Comparison of ENCODE assay signal across 8 cellular contexts in the genomic region with DNA sequence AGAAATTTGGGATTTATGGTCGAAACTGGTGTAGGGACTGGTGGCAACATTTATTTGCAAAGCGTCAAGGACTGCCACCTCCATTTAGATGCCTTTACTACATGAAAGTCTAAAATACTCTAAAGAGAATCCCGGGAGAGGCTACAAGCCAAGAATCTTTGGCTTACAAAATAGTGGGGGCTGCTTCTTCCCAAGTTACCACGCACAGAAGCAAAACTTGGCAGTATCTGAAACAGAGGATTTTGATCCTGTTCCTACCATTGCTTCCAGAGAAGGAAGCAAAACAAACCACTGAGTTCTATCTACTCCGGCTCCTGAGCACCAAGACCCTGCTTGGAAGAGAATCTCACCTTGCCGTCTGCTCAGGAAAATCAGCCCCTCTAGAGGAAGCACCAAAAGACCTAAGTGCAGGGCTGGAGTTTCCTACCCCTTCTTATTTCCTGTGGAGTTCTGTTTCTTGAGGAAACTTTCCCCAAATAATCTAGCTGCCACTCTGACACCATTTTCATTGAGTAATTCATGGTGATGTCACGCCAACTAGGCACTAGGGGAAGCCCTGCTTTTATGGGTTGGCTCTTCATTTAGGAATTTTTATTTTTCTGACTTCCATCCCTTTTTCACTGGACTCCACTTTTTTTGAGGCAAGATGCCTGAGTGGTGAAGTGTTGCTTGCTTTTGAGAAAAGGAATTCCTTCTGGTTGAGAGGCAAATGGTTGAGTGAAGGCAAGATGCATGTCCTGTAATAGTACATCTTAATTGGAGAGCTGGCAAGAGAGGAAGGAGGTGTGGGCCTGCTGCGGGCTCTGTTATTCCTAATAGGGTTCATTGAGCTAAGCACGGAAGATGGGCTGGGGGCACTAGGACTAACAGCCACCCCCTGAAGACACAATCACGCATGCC.
DNase-seq lines count a peak whose midpoint lies in the region; TF ChIP-seq lines count a peak whose summit lies in the region.

No MANE protein-coding gene starts in this region.

- peaks cover 81% of the 10 kb centered on the region for H3K4me1 Mint-ChIP-seq in T-helper 2 cell treated with Interferon-gamma antibody and Interleukin-4, amounts not matched to agents 5 μg/mL and 100 μg/mL, for 36 hours (ENCODE audit: low read depth)

- peak overlapping the region; percentile 78 for H3K4me3 Mint-ChIP-seq in T-helper 2 cell treated with Interferon-gamma antibody and Interleukin-4, amounts not matched to agents 5 μg/mL and 100 μg/mL, for 36 hours

- H3K27ac ChIP-seq in skin epidermis: peak overlapping the region in 20 of 21 experiments; percentile 54 to 96 (median 80)

- H3K27ac Mint-ChIP-seq in T-helper 2 cell treated with Interferon-gamma antibody and Interleukin-4, amounts not matched to agents 5 μg/mL and 100 μg/mL, for 36 hours: peak overlapping the region; percentile 97

- H3K4me3 ChIP-seq in fibroblast of pulmonary artery (replicated peaks; ENCODE audit: low read depth, low read length) (no peak overlapping the region), skin epidermis (no peak overlapping the region)

- TF ChIP-seq CTCF in fibroblast of pulmonary artery (IDR thresholded peaks at IDR 0.05; ENCODE audit: low read length, missing control alignments): no peak

- no peaks in the 10 kb centered on the region for H3K9me3 Mint-ChIP-seq in T-helper 2 cell treated with Interferon-gamma antibody and Interleukin-4, amounts not matched to agents 5 μg/mL and 100 μg/mL, for 36 hours

- DNase-seq in T-helper 2 cell treated with Interferon-gamma antibody and Interleukin-4, amounts not matched to agents 5 μg/mL and 100 μg/mL, for 36 hours (ENCODE audit: low spot score): no peak
- no peak for DNase-seq in T-helper 2 cell
- DNase-seq in T-helper 22 cell (ENCODE audit: low read depth): peak; percentile 30
- peak; percentile 72 for DNase-seq in fibroblast of pulmonary artery (ENCODE audit: low read depth)
- DNase-seq in activated gamma-delta T cell (lab: John Stamatoyannopoulos, UW): no peak
- no peak for DNase-seq in COLO829 (ENCODE audit: low spot score)
- DNase-seq in NCI-H1417 treated with DMSO at 0.1 percent for 48 hours (lab: John Stamatoyannopoulos, UW): no peak

- no peaks in the 10 kb centered on the region for H3K27me3 Mint-ChIP-seq in T-helper 2 cell treated with Interferon-gamma antibody and Interleukin-4, amounts not matched to agents 5 μg/mL and 100 μg/mL, for 36 hours (ENCODE audit: low read depth)

- no peaks in the 10 kb centered on the region for H3K36me3 Mint-ChIP-seq in T-helper 2 cell treated with Interferon-gamma antibody and Interleukin-4, amounts not matched to agents 5 μg/mL and 100 μg/mL, for 36 hours (ENCODE audit: low read depth)

Comparison
In these comparisons a context has a peak if more than half of its experiments do, and no peak if none do; other contexts are left out.
1. DNase-seq: peak in T-helper 22 cell (single experiment) and fibroblast of pulmonary artery (single experiment); none in T-helper 2 cell treated with Interferon-gamma antibody and Interleukin-4, amounts not matched to agents 5 μg/mL and 100 μg/mL, for 36 hours (single experiment), T-helper 2 cell (0 of 5), activated gamma-delta T cell (single experiment), COLO829 (single experiment) and NCI-H1417 treated with DMSO at 0.1 percent for 48 hours (single experiment).